ENCODE assay signal across 19 cellular contexts in the genomic region with DNA sequence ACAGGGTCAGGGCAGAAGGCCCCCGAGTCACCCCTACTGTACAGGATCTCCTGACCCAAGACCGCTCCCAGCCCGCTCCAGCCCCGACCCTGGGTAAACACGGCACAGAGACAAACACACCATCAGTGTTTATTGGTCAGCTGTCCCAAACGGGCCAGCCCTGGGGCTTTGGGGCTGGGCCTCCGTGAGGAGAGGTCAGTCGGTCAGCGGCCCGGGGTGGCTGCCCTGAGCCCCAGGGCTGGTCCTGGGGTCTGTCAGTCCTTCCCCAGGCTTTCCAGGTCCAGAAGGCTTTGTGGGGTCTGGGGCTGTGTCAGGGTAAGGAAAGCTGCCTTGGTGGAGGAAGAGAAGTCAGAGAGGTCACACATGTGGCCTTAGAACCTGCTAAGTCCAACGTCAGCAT. TPM values are rescaled to one million over a fixed set of nuclear protein-coding genes. Genes with fewer than 3 reads are reported as not detected.
DNase-seq lines count a peak whose midpoint lies in the region; ATAC-seq and TF ChIP-seq lines count a peak whose summit lies in the region.
"Had no signal": no experiment of that assay in that cellular context is flagged by ENCODE, and none has a peak within 500 bp of the region (broad histone marks: within the 10 kb centered on the region; RNA-seq: fewer than 3 reads in every experiment).

No MANE protein-coding gene starts in this region.

- H3K4me1 Mint-ChIP-seq in activated CD4-positive, alpha-beta T cell treated with anti-CD3 and anti-CD28 coated beads for 36 hours: peaks cover 45% of the 10 kb centered on the region
- H3K4me1 Mint-ChIP-seq in CD4-positive, alpha-beta T cell (ENCODE audit: low read depth): peaks cover 67% of the 10 kb centered on the region
- H3K4me1 Mint-ChIP-seq in activated CD4-positive, alpha-beta memory T cell treated with anti-CD3 and anti-CD28 coated beads, Interleukin-2, amount 10 ng/mL, durations not matched to agents 7 days and 5 days: peaks cover 55% of the 10 kb centered on the region
- peaks cover 43% of the 10 kb centered on the region in 2 donors for H3K4me1 Mint-ChIP-seq in natural killer cell treated with Interleukin-12 subunit alpha and Interleukin-12 subunit beta and Interleukin-15 and Interleukin-18, amount 100 ng/mL, for 72 hours (ENCODE audit: low read depth in 2 of 2)

- no peaks in the 10 kb centered on the region for H3K27me3 Mint-ChIP-seq in activated CD4-positive, alpha-beta T cell treated with anti-CD3 and anti-CD28 coated beads for 36 hours
- no peaks in the 10 kb centered on the region for H3K27me3 Mint-ChIP-seq in CD4-positive, alpha-beta T cell
- H3K27me3 Mint-ChIP-seq in activated CD4-positive, alpha-beta memory T cell treated with anti-CD3 and anti-CD28 coated beads, Interleukin-2, amount 10 ng/mL, durations not matched to agents 7 days and 5 days: no peaks in the 10 kb centered on the region
- H3K27me3 Mint-ChIP-seq in natural killer cell treated with Interleukin-12 subunit alpha and Interleukin-12 subunit beta and Interleukin-15 and Interleukin-18, amount 100 ng/mL, for 72 hours: no peaks in the 10 kb centered on the region

- no peaks in the 10 kb centered on the region for H3K9me3 ChIP-seq in CD4-positive, alpha-beta T cell (ENCODE audit: control insufficient read depth, low read length)
- H3K9me3 ChIP-seq: ascending aorta, Caco-2 had no signal

- CTCF ChIA-PET in activated CD4-positive, alpha-beta T cell treated with anti-CD3 and anti-CD28 coated beads for 36 hours (lab: Charles Lee): interaction anchor here (0.8 to 0.9 kb wide), 2 partner anchors 8 to 101 kb away, joined by 3 read pairs; no protein-coding TSS in a partner anchor
- CTCF ChIA-PET in CD4-positive, alpha-beta T cell (lab: Charles Lee): interaction anchor here (0.5 to 1.4 kb wide), 3 partner anchors 8 to 200 kb away, joined by 3 read pairs; partner anchors contain the start of gene TOR2A
- CTCF ChIA-PET in activated CD4-positive, alpha-beta memory T cell treated with anti-CD3 and anti-CD28 coated beads, Interleukin-2, amount 10 ng/mL, durations not matched to agents 7 days and 5 days (lab: Charles Lee): no interaction called here

- no peaks in the 10 kb centered on the region for H3K27me3 ChIP-seq in CD4-positive, alpha-beta T cell (ENCODE audit: control insufficient read depth, insufficient read depth, low read length)
- H3K27me3 ChIP-seq: ascending aorta, foreskin keratinocyte had no signal

- no peak overlapping the region for H3K27ac Mint-ChIP-seq in activated CD4-positive, alpha-beta T cell treated with anti-CD3 and anti-CD28 coated beads for 36 hours
- peak overlapping the region; percentile 88 for H3K27ac Mint-ChIP-seq in CD4-positive, alpha-beta T cell
- no peak overlapping the region for H3K27ac Mint-ChIP-seq in activated CD4-positive, alpha-beta memory T cell treated with anti-CD3 and anti-CD28 coated beads, Interleukin-2, amount 10 ng/mL, durations not matched to agents 7 days and 5 days
- H3K27ac Mint-ChIP-seq in natural killer cell treated with Interleukin-12 subunit alpha and Interleukin-12 subunit beta and Interleukin-15 and Interleukin-18, amount 100 ng/mL, for 72 hours: no peak overlapping the region

- no peak overlapping the region for H3K27ac ChIP-seq in CD4-positive, alpha-beta T cell (ENCODE audit: low read depth, low read length)
- H3K27ac ChIP-seq: ascending aorta, coronary artery, foreskin keratinocyte had no signal

- H3K36me3 Mint-ChIP-seq in activated CD4-positive, alpha-beta T cell treated with anti-CD3 and anti-CD28 coated beads for 36 hours (ENCODE audit: low read depth): peaks cover 24% of the 10 kb centered on the region
- H3K36me3 Mint-ChIP-seq in CD4-positive, alpha-beta T cell (ENCODE audit: low read depth): peaks cover 37% of the 10 kb centered on the region
- H3K36me3 Mint-ChIP-seq in activated CD4-positive, alpha-beta memory T cell treated with anti-CD3 and anti-CD28 coated beads, Interleukin-2, amount 10 ng/mL, durations not matched to agents 7 days and 5 days (ENCODE audit: low read depth): peaks cover 36% of the 10 kb centered on the region
- peaks cover 6% of the 10 kb centered on the region for H3K36me3 Mint-ChIP-seq in natural killer cell treated with Interleukin-12 subunit alpha and Interleukin-12 subunit beta and Interleukin-15 and Interleukin-18, amount 100 ng/mL, for 72 hours

- H3K4me3 Mint-ChIP-seq in activated CD4-positive, alpha-beta T cell treated with anti-CD3 and anti-CD28 coated beads for 36 hours: peak overlapping the region; percentile 94
- H3K4me3 Mint-ChIP-seq in CD4-positive, alpha-beta T cell: peak overlapping the region; percentile 74
- H3K4me3 Mint-ChIP-seq in activated CD4-positive, alpha-beta memory T cell treated with anti-CD3 and anti-CD28 coated beads, Interleukin-2, amount 10 ng/mL, durations not matched to agents 7 days and 5 days: peak overlapping the region; percentile 86
- H3K4me3 Mint-ChIP-seq in natural killer cell treated with Interleukin-12 subunit alpha and Interleukin-12 subunit beta and Interleukin-15 and Interleukin-18, amount 100 ng/mL, for 72 hours: peak overlapping the region; percentile 95

- H3K9me3 Mint-ChIP-seq in activated CD4-positive, alpha-beta T cell treated with anti-CD3 and anti-CD28 coated beads for 36 hours (ENCODE audit: low read depth): no peaks in the 10 kb centered on the region
- H3K9me3 Mint-ChIP-seq in CD4-positive, alpha-beta T cell: no peaks in the 10 kb centered on the region
- H3K9me3 Mint-ChIP-seq in activated CD4-positive, alpha-beta memory T cell treated with anti-CD3 and anti-CD28 coated beads, Interleukin-2, amount 10 ng/mL, durations not matched to agents 7 days and 5 days: no peaks in the 10 kb centered on the region
- no peaks in the 10 kb centered on the region for H3K9me3 Mint-ChIP-seq in natural killer cell treated with Interleukin-12 subunit alpha and Interleukin-12 subunit beta and Interleukin-15 and Interleukin-18, amount 100 ng/mL, for 72 hours

- POLR2A ChIA-PET in activated CD4-positive, alpha-beta T cell treated with anti-CD3 and anti-CD28 coated beads for 36 hours (lab: Charles Lee): interaction anchor here (0.7 kb wide), 1 partner anchor 512 kb away, joined by 4 read pairs; no protein-coding TSS in a partner anchor
- POLR2A ChIA-PET in CD4-positive, alpha-beta T cell (lab: Charles Lee): interaction anchor here (1.4 kb wide), 1 partner anchor 18 kb away, joined by 4 read pairs; the partner anchor contains the start of gene ST6GALNAC4
- POLR2A ChIA-PET in activated CD4-positive, alpha-beta memory T cell treated with anti-CD3 and anti-CD28 coated beads, Interleukin-2, amount 10 ng/mL, durations not matched to agents 7 days and 5 days (lab: Charles Lee): interaction anchor here (2.7 kb wide), 1 partner anchor 31 kb away, joined by 10 read pairs; no protein-coding TSS in a partner anchor

- no peak for TF ChIP-seq CTCF in CD4-positive, alpha-beta T cell (IDR thresholded peaks at IDR 0.05)

- DNase-seq in activated CD4-positive, alpha-beta T cell treated with anti-CD3 and anti-CD28 coated beads for 36 hours: no peak
- no peak for DNase-seq in activated CD4-positive, alpha-beta T cell treated with anti-CD3 and anti-CD28 coated beads, Interleukin-2, amount 50 U/mL, for 1 hour
- DNase-seq in CD4-positive, alpha-beta T cell: no peak
- DNase-seq in activated CD4-positive, alpha-beta memory T cell treated with anti-CD3 and anti-CD28 coated beads, Interleukin-2, amount 10 ng/mL, durations not matched to agents 7 days and 5 days: no peak
- no peak for DNase-seq in natural killer cell treated with Interleukin-12 subunit alpha and Interleukin-12 subunit beta and Interleukin-15 and Interleukin-18, amount 100 ng/mL, for 72 hours (ENCODE audit: low spot score)
- DNase-seq in effector CD4-positive, alpha-beta T cell: no peak
- DNase-seq in OCI-M1 (lab: John Stamatoyannopoulos, UW): no peak
- DNase-seq: ACHN, Caco-2, foreskin keratinocyte, left colon, midbrain, NCI-H1694 treated with DMSO at 0.1 percent for 48 hours, NCI-H446 treated with DMSO at 0.1 percent for 48 hours, SIG-M5 had no signal

- ATAC-seq in activated CD4-positive, alpha-beta T cell treated with anti-CD3 and anti-CD28 coated beads for 36 hours: no peak
- ATAC-seq in CD4-positive, alpha-beta T cell (ENCODE audit: poor library complexity): no peak
- ATAC-seq in natural killer cell treated with Interleukin-12 subunit alpha and Interleukin-12 subunit beta and Interleukin-15 and Interleukin-18, amount 100 ng/mL, for 72 hours: no peak
- no peak for ATAC-seq in GM18858 (IDR thresholded peaks at IDR 0.05; ENCODE audit: unreplicated experiment)
- ATAC-seq: foreskin keratinocyte, left colon, right cardiac atrium had no signal

- intact Hi-C loops in activated CD4-positive, alpha-beta T cell treated with anti-CD3 and anti-CD28 coated beads for 36 hours (cut with DNase I, micrococcal nuclease): loop anchor here in 1 of 2 experiments (5.0 kb wide), 1 partner anchor 37 kb away; no protein-coding TSS in a partner anchor
- intact Hi-C loops in CD4-positive, alpha-beta T cell (cut with DNase I, micrococcal nuclease): loop anchor here (5.0 to 10.0 kb wide), 3 partner anchors 37 to 1710 kb away; partner anchors contain the start of gene ASB6 (in 1 of the 2)

RNA-seq across cellular contexts. Expression of gene DPM2, which starts 2.7 kb away (rescaled TPM):
- 10 to 100 TPM; 44.1 to 46.6 TPM for total RNA-seq in activated CD4-positive, alpha-beta T cell treated with anti-CD3 and anti-CD28 coated beads for 36 hours
- total RNA-seq in CD4-positive, alpha-beta T cell: 10 to 100 TPM; 41.7 to 47.6 TPM
- 10 to 100 TPM; 48.2 TPM for total RNA-seq in activated CD4-positive, alpha-beta memory T cell treated with anti-CD3 and anti-CD28 coated beads, Interleukin-2, amount 10 ng/mL, durations not matched to agents 7 days and 5 days
- 10 to 100 TPM; 47.9 to 74.4 TPM for total RNA-seq in natural killer cell treated with Interleukin-12 subunit alpha and Interleukin-12 subunit beta and Interleukin-15 and Interleukin-18, amount 100 ng/mL, for 72 hours

RNA-seq across cellular contexts. Expression of gene PIP5KL1, which starts 4.4 kb away (rescaled TPM):
- total RNA-seq in activated CD4-positive, alpha-beta T cell treated with anti-CD3 and anti-CD28 coated beads for 36 hours: 1 to 10 TPM; 1.9 to 2.8 TPM
- total RNA-seq in CD4-positive, alpha-beta T cell: 1 to 10 TPM; 2.9 to 3.3 TPM
- total RNA-seq in activated CD4-positive, alpha-beta memory T cell treated with anti-CD3 and anti-CD28 coated beads, Interleukin-2, amount 10 ng/mL, durations not matched to agents 7 days and 5 days: 1 to 10 TPM; 1.5 to 1.9 TPM
- total RNA-seq in natural killer cell treated with Interleukin-12 subunit alpha and Interleukin-12 subunit beta and Interleukin-15 and Interleukin-18, amount 100 ng/mL, for 72 hours: 1 to 10 TPM; 2.7 to 3.7 TPM
- total RNA-seq: ascending aorta had no signal

RNA-seq across cellular contexts. Expression of gene ST6GALNAC4, which starts 18.1 kb away (rescaled TPM):
- 10 to 100 TPM; 14.9 to 20.7 TPM for total RNA-seq in activated CD4-positive, alpha-beta T cell treated with anti-CD3 and anti-CD28 coated beads for 36 hours
- 10 to 100 TPM; 28.7 to 30.2 TPM for total RNA-seq in CD4-positive, alpha-beta T cell
- 10 to 100 TPM; 19.4 to 21.5 TPM for total RNA-seq in activated CD4-positive, alpha-beta memory T cell treated with anti-CD3 and anti-CD28 coated beads, Interleukin-2, amount 10 ng/mL, durations not matched to agents 7 days and 5 days
- total RNA-seq in natural killer cell treated with Interleukin-12 subunit alpha and Interleukin-12 subunit beta and Interleukin-15 and Interleukin-18, amount 100 ng/mL, for 72 hours: 10 to 100 TPM; 17.5 to 44.5 TPM

RNA-seq across cellular contexts. Expression of gene ST6GALNAC6, which starts 35.6 kb away (rescaled TPM):
- 10 to 100 TPM; 46.3 to 63.3 TPM for total RNA-seq in activated CD4-positive, alpha-beta T cell treated with anti-CD3 and anti-CD28 coated beads for 36 hours
- 10 to 100 TPM; 93.1 to 97.5 TPM for total RNA-seq in CD4-positive, alpha-beta T cell
- 100 to 1,000 TPM; 141 to 146 TPM for total RNA-seq in activated CD4-positive, alpha-beta memory T cell treated with anti-CD3 and anti-CD28 coated beads, Interleukin-2, amount 10 ng/mL, durations not matched to agents 7 days and 5 days
- total RNA-seq in natural killer cell treated with Interleukin-12 subunit alpha and Interleukin-12 subunit beta and Interleukin-15 and Interleukin-18, amount 100 ng/mL, for 72 hours: 10 to 100 TPM; 53.4 to 67.2 TPM

RNA-seq across cellular contexts. Expression of gene EEIG1, which starts 45.8 kb away (rescaled TPM):
- total RNA-seq in activated CD4-positive, alpha-beta T cell treated with anti-CD3 and anti-CD28 coated beads for 36 hours: 10 to 100 TPM; 56.2 to 58.4 TPM
- total RNA-seq in CD4-positive, alpha-beta T cell: 100 to 1,000 TPM; 440 to 463 TPM
- total RNA-seq in activated CD4-positive, alpha-beta memory T cell treated with anti-CD3 and anti-CD28 coated beads, Interleukin-2, amount 10 ng/mL, durations not matched to agents 7 days and 5 days: 100 to 1,000 TPM; 212 to 218 TPM
- 10 to 100 TPM in 1 of 2 donors, 1 to 10 TPM in 1; 8.2 to 16.4 TPM for total RNA-seq in natural killer cell treated with Interleukin-12 subunit alpha and Interleukin-12 subunit beta and Interleukin-15 and Interleukin-18, amount 100 ng/mL, for 72 hours
